In the genomic region with DNA sequence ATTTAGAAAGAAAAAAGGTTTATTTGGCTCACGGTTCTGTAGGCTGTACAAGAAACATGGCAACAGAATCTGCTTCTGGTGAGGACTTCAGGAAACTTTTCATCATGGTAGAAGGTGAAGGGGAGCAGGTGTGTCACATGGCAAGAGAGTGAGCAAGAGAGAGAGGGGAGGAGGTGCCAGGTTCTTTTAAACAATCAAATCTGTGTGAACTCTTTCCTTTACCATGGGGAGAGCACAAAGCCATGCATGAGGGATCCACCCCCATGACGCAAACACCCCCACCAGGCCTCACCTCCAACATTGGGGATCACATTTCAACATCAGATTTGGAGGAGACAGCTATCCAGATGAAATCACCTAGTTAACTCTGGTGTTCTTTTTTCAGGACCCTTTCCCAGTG, we compare ENCODE assay signal across 12 cellular contexts.
A peak's percentile ranks its signal among the peaks of the same experiment; 100 is the strongest.
DNase-seq lines count a peak whose midpoint lies in the region; ATAC-seq and TF ChIP-seq lines count a peak whose summit lies in the region.
"Had no signal": no experiment of that assay in that cellular context is flagged by ENCODE, and none has a peak within 500 bp of the region (broad histone marks: within the 10 kb centered on the region; RNA-seq: fewer than 3 reads in every experiment).

No MANE protein-coding gene starts in this region.

- intact Hi-C loops in MCF 10A (cut with micrococcal nuclease) (no loop called here), mammary epithelial cell (cut with micrococcal nuclease) (no loop called here), PC-3 (cut with micrococcal nuclease) (loop anchor here (1.0 kb wide), 3 partner anchors 16 to 101 kb away; no protein-coding TSS in a partner anchor), aorta (cut with DNase I) (no loop called here)

- peaks cover 33% of the 10 kb centered on the region for H3K4me1 Mint-ChIP-seq in MCF 10A (ENCODE audit: insufficient read depth, unreplicated experiment)

- H3K27ac Mint-ChIP-seq in MCF 10A (ENCODE audit: low read depth, unreplicated experiment): no peak overlapping the region

- in situ Hi-C loops in mammary epithelial cell (cut with MboI; ENCODE audit: low sequenced_read_pairs in 2 of 2): no loop called here

- no peak overlapping the region for H3K27ac ChIP-seq in mammary epithelial cell (ENCODE audit: insufficient read depth, low read depth, low read length)
- H3K27ac ChIP-seq in PC-3 (ENCODE audit: low read length): peak overlapping the region; percentile 61
- H3K27ac ChIP-seq in aorta (ENCODE audit: low read depth in 1 of 2, low read length in 2 of 2): peak overlapping the region; percentile 24 to 49

- BruUV-seq in MCF 10A (replicated peaks; lab: Mats Ljungman, UMichigan): no TSS peak
- no TSS peak for BruUV-seq in mammary epithelial cell (replicated peaks; lab: Mats Ljungman, UMichigan)
- no TSS peak for BruUV-seq in PC-3 (replicated peaks; lab: Mats Ljungman, UMichigan)

- H3K27me3 ChIP-seq in mammary epithelial cell (ENCODE audit: insufficient read depth, low read length) (no peaks in the 10 kb centered on the region), PC-3 (ENCODE audit: low read length) (no peaks in the 10 kb centered on the region), aorta (ENCODE audit: control insufficient read depth in 1 of 2, insufficient read depth in 2 of 2, low read length in 1 of 2) (no peaks in the 10 kb centered on the region)
- H3K27me3 ChIP-seq: BE2C had no signal

- POLR2A ChIA-PET in MCF 10A (lab: Yijun Ruan, JAX) (interaction anchor here (0.6 kb wide), 2 partner anchors 23 to 831 kb away, joined by 3 to 6 read pairs; no protein-coding TSS in a partner anchor), PC-3 (lab: Charles Lee; ENCODE audit: unreplicated experiment) (interaction anchor here (0.6 to 0.7 kb wide), 2 partner anchors 66 to 93 kb away, joined by 4 to 5 read pairs; no protein-coding TSS in a partner anchor)

- H3K27me3 Mint-ChIP-seq in MCF 10A (ENCODE audit: insufficient read depth, unreplicated experiment): no peaks in the 10 kb centered on the region

- no peaks in the 10 kb centered on the region for H3K36me3 Mint-ChIP-seq in MCF 10A (ENCODE audit: insufficient read depth, unreplicated experiment)

- DNase-seq in MCF 10A (ENCODE audit: unreplicated experiment): peak; percentile 53
- no peak for DNase-seq in mammary epithelial cell
- DNase-seq in PC-3: no peak
- DNase-seq in left kidney (ENCODE audit: low read depth, low spot score): peak; percentile 41
- no peak for DNase-seq in aorta
- DNase-seq in cerebellar cortex (ENCODE audit: low spot score): no peak
- DNase-seq: amniotic stem cell; BE2C; stimulated activated CD4-positive, alpha-beta T cell treated with anti-CD3 and anti-CD28 coated beads, Interleukin-2, amount 100 ng/mL, for 24 hours; trophoblast cell had no signal

- no peak overlapping the region for H3K4me3 Mint-ChIP-seq in MCF 10A (ENCODE audit: unreplicated experiment)

- peaks cover 6% of the 10 kb centered on the region for H3K9me3 Mint-ChIP-seq in MCF 10A (ENCODE audit: unreplicated experiment)

- H3K9me3 ChIP-seq in mammary epithelial cell (replicated peaks; ENCODE audit: insufficient read depth, low read length) (no peaks in the 10 kb centered on the region), PC-3 (ENCODE audit: low read length) (no peaks in the 10 kb centered on the region), aorta (ENCODE audit: control insufficient read depth, low read length) (no peaks in the 10 kb centered on the region)
- H3K9me3 ChIP-seq: BE2C had no signal

- no peaks in the 10 kb centered on the region for H3K9me2 ChIP-seq in PC-3 (replicated peaks; ENCODE audit: low read length)

- TF ChIP-seq CTCF in MCF 10A (IDR thresholded peaks at IDR 0.05; ENCODE audit: unreplicated experiment) (no peak), mammary epithelial cell (conservative IDR thresholded peaks at IDR 0.05 in 1 of 2, IDR thresholded peaks at IDR 0.05 in 1 of 2; ENCODE audit: extremely low read depth in 1 of 2, insufficient read depth in 1 of 2, low read depth in 1 of 2, low read length in 2 of 2) (no peak), PC-3 (conservative IDR thresholded peaks at IDR 0.05; ENCODE audit: low read depth, low read length) (no peak)

- H3F3A ChIP-seq in PC-3 (ENCODE audit: low read length, unreplicated experiment): peaks cover 6% of the 10 kb centered on the region

- H3K4me1 ChIP-seq in mammary epithelial cell (ENCODE audit: insufficient read depth, low read length) (no peaks in the 10 kb centered on the region), PC-3 (ENCODE audit: insufficient read depth, low read length) (peaks cover 34% of the 10 kb centered on the region), aorta (ENCODE audit: control insufficient read depth in 1 of 2, insufficient read depth in 2 of 2, low read length in 2 of 2) (peaks cover 0 to 10% of the 10 kb centered on the region in 2 donors)

- H2AFZ ChIP-seq in mammary epithelial cell (ENCODE audit: low read depth, low read length): no peak overlapping the region
- H2AFZ ChIP-seq in PC-3 (ENCODE audit: low read length): no peak overlapping the region

- no peak overlapping the region for H3K9ac ChIP-seq in mammary epithelial cell (ENCODE audit: insufficient read depth, low read length)
- no peak overlapping the region for H3K9ac ChIP-seq in PC-3 (ENCODE audit: low read length)

- CTCF ChIA-PET in MCF 10A (lab: Yijun Ruan, JAX) (interaction anchor here (0.7 kb wide), 1 partner anchor 135 kb away, joined by 3 read pairs; no protein-coding TSS in a partner anchor), mammary epithelial cell (lab: Charles Lee; ENCODE audit: low non-redundant PET) (no interaction called here), PC-3 (lab: Charles Lee) (no interaction called here)

- H4K20me1 ChIP-seq in mammary epithelial cell (ENCODE audit: insufficient read depth, low read length): no peaks in the 10 kb centered on the region
- H4K20me1 ChIP-seq in PC-3 (ENCODE audit: low read length): peaks cover 14% of the 10 kb centered on the region

- 90% methylated on average over 2 of the region's 2 CpGs for WGBS in mammary epithelial cell (ENCODE audit: low coverage, missing lambda C conversion rate)
- WGBS in aorta, 2 donors: 51 to 54% methylated on average over 2 of the region's 2 CpGs

- ATAC-seq in PC-3: no peak
- no peak for ATAC-seq in aorta (ENCODE audit: low FRiP score)
- no peak for ATAC-seq in GM19467 (IDR thresholded peaks at IDR 0.05; ENCODE audit: unreplicated experiment)
- no peak for ATAC-seq in HG02763 (IDR thresholded peaks at IDR 0.05; ENCODE audit: unreplicated experiment)

- H3K4me2 ChIP-seq in mammary epithelial cell (ENCODE audit: insufficient read depth, low read depth, low read length) (no peak overlapping the region), PC-3 (ENCODE audit: low read length) (peak overlapping the region; percentile 50)

- H3K79me2 ChIP-seq in mammary epithelial cell (ENCODE audit: insufficient read depth, low read length) (peaks cover 94% of the 10 kb centered on the region), PC-3 (ENCODE audit: low read length) (peaks cover 97% of the 10 kb centered on the region)

- dilution Hi-C loops in mammary epithelial cell (cut with HindIII; ENCODE audit: low sequenced_read_pairs): no loop called here

- H3K36me3 ChIP-seq in mammary epithelial cell (ENCODE audit: insufficient read depth, low read length) (no peaks in the 10 kb centered on the region), PC-3 (ENCODE audit: low read depth, low read length) (peaks cover 18% of the 10 kb centered on the region), aorta (ENCODE audit: control insufficient read depth in 1 of 2, insufficient read depth in 2 of 2, low read length in 1 of 2) (no peaks in the 10 kb centered on the region)
- H3K36me3 ChIP-seq: BE2C had no signal

- H3K4me3 ChIP-seq in mammary epithelial cell (replicated peaks in 1 of 3; ENCODE audit: insufficient read depth in 1 of 3, low read depth in 2 of 3, low read length in 3 of 3) (no peak overlapping the region), PC-3 (ENCODE audit: low read length) (no peak overlapping the region), aorta (ENCODE audit: low read length in 2 of 2) (no peak overlapping the region)

Comparison
In these comparisons a context has a peak if more than half of its experiments do, and no peak if none do; other contexts are left out.
1. DNase-seq: peak in MCF 10A (single experiment) and left kidney (single experiment); none in mammary epithelial cell (single experiment), PC-3 (single experiment), aorta (0 of 2) and cerebellar cortex (single experiment).